15 cellular contexts compared by ENCODE assay signal in genomic region chr4:184573701-184574100, GRCh38.
"Had no signal": no experiment of that assay in that cellular context is flagged by ENCODE, and none has a peak within 500 bp of the region (broad histone marks: within the 10 kb centered on the region; RNA-seq: fewer than 3 reads in every experiment).

No MANE protein-coding gene starts in this region.

- H3K4me3 ChIP-seq: lower lobe of right lung, SJSA1, thyroid gland had no signal

- H3K9me3 ChIP-seq: lower lobe of right lung, SJSA1, thyroid gland had no signal

- ATAC-seq: effector memory CD8-positive, alpha-beta T cell; left cardiac atrium; lower lobe of right lung had no signal

- H3K9me3 Mint-ChIP-seq: effector memory CD8-positive, alpha-beta T cell had no signal

- H3K27me3 ChIP-seq: SJSA1, thyroid gland had no signal

- H3K4me3 Mint-ChIP-seq: effector memory CD8-positive, alpha-beta T cell had no signal

- H3K36me3 ChIP-seq: lower lobe of right lung, SJSA1, thyroid gland had no signal

- H3K4me1 ChIP-seq: parathyroid adenoma, SJSA1, thyroid gland had no signal

- H3K27ac ChIP-seq: lower lobe of right lung, parathyroid adenoma, SJSA1, thyroid gland had no signal

- H3K27ac Mint-ChIP-seq: effector memory CD8-positive, alpha-beta T cell had no signal

- DNase-seq: activated CD4-positive, alpha-beta T cell treated with anti-CD3 and anti-CD28 coated beads for 4 hours; activated effector memory CD4-positive, alpha-beta T cell treated with Interleukin-2 at 50 U/mL for 16 hours; central memory CD4-positive, alpha-beta T cell; effector memory CD8-positive, alpha-beta T cell; erythroblast; glutamatergic neuron; left cardiac atrium; lower lobe of right lung; midbrain; stimulated activated CD4-positive, alpha-beta T cell treated with anti-CD3 and anti-CD28 coated beads, Interleukin-4, amount 100 ng/mL, for 4 hours; SW 1271; T1000; thyroid gland had no signal

- H3K27me3 Mint-ChIP-seq: effector memory CD8-positive, alpha-beta T cell had no signal
